Comparison of ENCODE assay signal across 8 cellular contexts in genomic region chr10:21517983-21518628, GRCh38. TPM values are rescaled to one million over a fixed set of nuclear protein-coding genes. Genes with fewer than 3 reads are reported as not detected.
DNase-seq lines count a peak whose midpoint lies in the region; ATAC-seq and TF ChIP-seq lines count a peak whose summit lies in the region.

No MANE protein-coding gene starts in this region.

- H3K27ac Mint-ChIP-seq in activated naive CD4-positive, alpha-beta T cell treated with anti-CD3 and anti-CD28 coated beads, Interleukin-2, amount 50 U/mL, for 24 hours, result peak overlapping the region; percentile 71

- DNase-seq in activated naive CD4-positive, alpha-beta T cell treated with anti-CD3 and anti-CD28 coated beads, Interleukin-2, amount 50 U/mL, for 16 hours, result no peak
- DNase-seq in PC-9 (peak in 1 of 2 experiments; percentile 57), dorsolateral prefrontal cortex (no peak), myocyte (ENCODE audit: low read depth) (peak; percentile 2), OCI-M2 (lab: John Stamatoyannopoulos, UW; ENCODE audit: unreplicated experiment) (no peak)
- no peak for DNase-seq in stimulated activated CD4-positive, alpha-beta T cell treated with anti-CD3 and anti-CD28 coated beads, Interleukin-12 subunit alpha, Interleukin-12 subunit beta, amount 100 ng/mL, for 4 hours

- peaks cover 32% of the 10 kb centered on the region for H3K4me1 ChIP-seq in PC-9 (replicated peaks; ENCODE audit: insufficient read depth)

- H3K4me2 ChIP-seq in PC-9, result peak overlapping the region; percentile 88

- H2AFZ ChIP-seq in PC-9, result peak overlapping the region; percentile 81

- peaks cover 10% of the 10 kb centered on the region; the same call in 1 of the 2 replicates for H3F3A ChIP-seq in PC-9 (ENCODE audit: insufficient read depth, low read depth)

- no peak overlapping the region for H3K27ac ChIP-seq in PC-9
- peak overlapping the region; percentile 55 to 97 (median 86) for H3K27ac ChIP-seq in dorsolateral prefrontal cortex

- H3K4me3 ChIP-seq in PC-9 (peak overlapping the region; percentile 58), dorsolateral prefrontal cortex (peak overlapping the region; percentile 33 to 80 (median 68))

- no peaks in the 10 kb centered on the region for H4K20me1 ChIP-seq in PC-9 (ENCODE audit: insufficient read depth)

- ATAC-seq in HG02678 (IDR thresholded peaks at IDR 0.05; ENCODE audit: unreplicated experiment), result no peak

- H3K36me3 Mint-ChIP-seq in activated naive CD4-positive, alpha-beta T cell treated with anti-CD3 and anti-CD28 coated beads, Interleukin-2, amount 50 U/mL, for 24 hours, result peaks cover 1% of the 10 kb centered on the region

- H3K27me3 ChIP-seq in PC-9 (ENCODE audit: insufficient read depth, low read depth) (no peaks in the 10 kb centered on the region), dorsolateral prefrontal cortex (no peaks in the 10 kb centered on the region)

- peak overlapping the region; percentile 82 for H3K4me3 Mint-ChIP-seq in activated naive CD4-positive, alpha-beta T cell treated with anti-CD3 and anti-CD28 coated beads, Interleukin-2, amount 50 U/mL, for 24 hours

- no peaks in the 10 kb centered on the region for H3K9me2 ChIP-seq in PC-9 (ENCODE audit: insufficient read depth)

- H3K9me3 ChIP-seq in PC-9 (ENCODE audit: insufficient read depth, low read depth), result no peaks in the 10 kb centered on the region

- H3K36me3 ChIP-seq in PC-9 (ENCODE audit: low read depth), result no peaks in the 10 kb centered on the region

- H3K9me3 Mint-ChIP-seq in activated naive CD4-positive, alpha-beta T cell treated with anti-CD3 and anti-CD28 coated beads, Interleukin-2, amount 50 U/mL, for 24 hours, result no peaks in the 10 kb centered on the region

- no TSS peak for BruUV-seq in PC-9 (replicated peaks; lab: Mats Ljungman, UMichigan)

- POLR2A ChIA-PET in PC-9 (lab: Charles Lee; ENCODE audit: unreplicated experiment), result interaction anchor here (0.5 to 0.7 kb wide), 2 partner anchors 33 to 420 kb away, joined by 6 to 18 read pairs; no protein-coding TSS in a partner anchor

- TF ChIP-seq CTCF in PC-9 (conservative IDR thresholded peaks at IDR 0.05), result no peak
- no peak for TF ChIP-seq CTCF in dorsolateral prefrontal cortex (IDR thresholded peaks at IDR 0.05 in 54 of 56, conservative IDR thresholded peaks at IDR 0.05 in 2 of 56; ENCODE audit: low read depth in 1 of 56, partially characterized antibody in 56 of 56)

- intact Hi-C loops in PC-9 (cut with micrococcal nuclease; ENCODE audit: unreplicated experiment) (loop anchor here (1.0 to 10.0 kb wide), 6 partner anchors 8 to 1917 kb away; partner anchors contain the start of gene OTUD1), dorsolateral prefrontal cortex (cut with DNase I) (loop anchor here in 1 of 2 donors (1.0 kb wide), 1 partner anchor 8 kb away; no protein-coding TSS in a partner anchor)

- no peaks in the 10 kb centered on the region for H3K79me2 ChIP-seq in PC-9 (ENCODE audit: low read depth)

- peaks cover 38% of the 10 kb centered on the region for H3K4me1 Mint-ChIP-seq in activated naive CD4-positive, alpha-beta T cell treated with anti-CD3 and anti-CD28 coated beads, Interleukin-2, amount 50 U/mL, for 24 hours

- H3K27me3 Mint-ChIP-seq in activated naive CD4-positive, alpha-beta T cell treated with anti-CD3 and anti-CD28 coated beads, Interleukin-2, amount 50 U/mL, for 24 hours, result peaks cover 69% of the 10 kb centered on the region

- CTCF ChIA-PET in PC-9 (lab: Charles Lee), result interaction anchor here (0.5 to 1.0 kb wide), 4 partner anchors 22 to 243 kb away, joined by 3 to 10 read pairs (median 4); no protein-coding TSS in a partner anchor

RNA-seq across cellular contexts. Expression of gene SKIDA1, which starts 7.4 kb away (rescaled TPM):
- total RNA-seq in PC-9 (2021) (0.65 and 1.1 TPM in 2 replicates), dorsolateral prefrontal cortex (1 to 10 TPM; 2.0 to 8.9 (median 4.4) TPM), myocyte (0.26 and 0.37 TPM in 2 replicates)
- polyA plus RNA-seq in myocyte (2012), result 0.16 TPM

RNA-seq across cellular contexts. Expression of gene MLLT10, which starts 15.9 kb away (rescaled TPM):
- total RNA-seq in PC-9 (2021) (39.6 and 48.4 TPM in 2 replicates), dorsolateral prefrontal cortex (10 to 100 TPM; 35.4 to 78.5 (median 55.3) TPM), myocyte (15.5 and 20.4 TPM in 2 replicates)
- polyA plus RNA-seq in myocyte (2012), result 13.4 TPM
